11 cellular contexts compared by ENCODE assay signal in genomic region chr10:43384252-43385221, GRCh38. TPM values are rescaled to one million over a fixed set of nuclear protein-coding genes. Genes with fewer than 3 reads are reported as not detected.
DNase-seq lines count a peak whose midpoint lies in the region; ATAC-seq and TF ChIP-seq lines count a peak whose summit lies in the region.
"Had no signal": no experiment of that assay in that cellular context is flagged by ENCODE, and none has a peak within 500 bp of the region (broad histone marks: within the 10 kb centered on the region; RNA-seq: fewer than 3 reads in every experiment).

No MANE protein-coding gene starts in this region.

- peaks cover 0 to under 1% of the 10 kb centered on the region in 2 donors for H3K4me1 ChIP-seq in right atrium auricular region
- H3K4me1 ChIP-seq in iPS DF 6.9 (ENCODE audit: control insufficient read depth, insufficient read depth, low read length), result no peaks in the 10 kb centered on the region
- peaks cover 0 to 8% (median 0%) of the 10 kb centered on the region in 4 donors for H3K4me1 ChIP-seq in transverse colon

- H3K27me3 ChIP-seq in right atrium auricular region (no peaks in the 10 kb centered on the region), iPS DF 6.9 (ENCODE audit: control insufficient read depth, insufficient read depth, low read length) (no peaks in the 10 kb centered on the region), transverse colon (no peaks in the 10 kb centered on the region)

- H3K4me3 ChIP-seq in right atrium auricular region (no peak overlapping the region), iPS DF 6.9 (ENCODE audit: low read length) (no peak overlapping the region), transverse colon (no peak overlapping the region)

- POLR2A ChIA-PET in activated CD8-positive, alpha-beta T cell treated with anti-CD3 and anti-CD28 coated beads for 36 hours (lab: Charles Lee), result interaction anchor here (0.7 to 20.5 kb wide), 7 partner anchors 9 to 23 kb away, joined by 3 to 332 read pairs (median 7); partner anchors contain the start of gene HNRNPF

- H3K9me3 ChIP-seq in right atrium auricular region, result no peaks in the 10 kb centered on the region
- H3K9me3 ChIP-seq in iPS DF 6.9 (ENCODE audit: control insufficient read depth, insufficient read depth, low read length), result no peaks in the 10 kb centered on the region
- H3K9me3 ChIP-seq in transverse colon, result no peaks in the 10 kb centered on the region

- peak overlapping the region; percentile 61 for H3K27ac Mint-ChIP-seq in activated CD8-positive, alpha-beta T cell treated with anti-CD3 and anti-CD28 coated beads for 36 hours

- H3K27ac ChIP-seq in right atrium auricular region (no peak overlapping the region), iPS DF 6.9 (ENCODE audit: low read length) (peak overlapping the region; percentile 42), transverse colon (no peak overlapping the region)

- no peak for TF ChIP-seq CTCF in right atrium auricular region (IDR thresholded peaks at IDR 0.05)
- TF ChIP-seq CTCF in activated CD8-positive, alpha-beta T cell treated with anti-CD3 and anti-CD28 coated beads for 36 hours (IDR thresholded peaks at IDR 0.05), result no peak
- no peak for TF ChIP-seq CTCF in transverse colon (IDR thresholded peaks at IDR 0.05)

- peak; percentile 49 for ATAC-seq in Right ventricle myocardium inferior
- no peak for ATAC-seq in activated CD8-positive, alpha-beta T cell treated with anti-CD3 and anti-CD28 coated beads for 36 hours

- H3K9me3 Mint-ChIP-seq in activated CD8-positive, alpha-beta T cell treated with anti-CD3 and anti-CD28 coated beads for 36 hours, result no peaks in the 10 kb centered on the region
- H3K9me3 Mint-ChIP-seq: natural killer cell treated with Interleukin-12 subunit alpha and Interleukin-12 subunit beta and Interleukin-15 and Interleukin-18, amount 100 ng/mL, for 72 hours had no signal

- TF ChIP-seq POLR2A in transverse colon (IDR thresholded peaks at IDR 0.05), result no peak

- CTCF ChIA-PET in activated CD8-positive, alpha-beta T cell treated with anti-CD3 and anti-CD28 coated beads for 36 hours (lab: Charles Lee), result interaction anchor here (0.9 to 1.4 kb wide), 3 partner anchors 9 to 91 kb away, joined by 3 read pairs; no protein-coding TSS in a partner anchor

- DNase-seq in Right ventricle myocardium inferior (ENCODE audit: missing footprints), result no peak
- DNase-seq in right atrium auricular region (ENCODE audit: low spot score), result no peak
- DNase-seq in activated CD8-positive, alpha-beta T cell treated with anti-CD3 and anti-CD28 coated beads for 36 hours, result no peak
- DNase-seq in iPS DF 6.9 (ENCODE audit: low read depth, low spot score), result no peak
- DNase-seq in transverse colon, result no peak
- no peak for DNase-seq in COLO668 (lab: John Stamatoyannopoulos, UW; ENCODE audit: unreplicated experiment)
- no peak for DNase-seq in pons (ENCODE audit: low spot score)
- DNase-seq in superior temporal gyrus (ENCODE audit: extremely low spot score), result no peak
- DNase-seq: effector memory CD4-positive, alpha-beta T cell; NCI-H774 had no signal

- peaks cover 27% of the 10 kb centered on the region for H3K4me1 Mint-ChIP-seq in activated CD8-positive, alpha-beta T cell treated with anti-CD3 and anti-CD28 coated beads for 36 hours (ENCODE audit: low read depth)

- no peak overlapping the region for H3K4me3 Mint-ChIP-seq in activated CD8-positive, alpha-beta T cell treated with anti-CD3 and anti-CD28 coated beads for 36 hours
- H3K4me3 Mint-ChIP-seq: natural killer cell treated with Interleukin-12 subunit alpha and Interleukin-12 subunit beta and Interleukin-15 and Interleukin-18, amount 100 ng/mL, for 72 hours had no signal

- H3K36me3 ChIP-seq in right atrium auricular region, result peaks cover 44% of the 10 kb centered on the region
- peaks cover 19% of the 10 kb centered on the region; the same call in 1 of the 2 replicates for H3K36me3 ChIP-seq in iPS DF 6.9 (ENCODE audit: control insufficient read depth, insufficient read depth, low read length)
- H3K36me3 ChIP-seq in transverse colon, result peaks cover 0 to 36% (median 16%) of the 10 kb centered on the region in 4 donors

- in situ Hi-C loops in transverse colon (cut with MboI; ENCODE audit: low pct_ligation_motif_present in 1 of 4, low pct_unique_long_range_greater_than_20kb in 1 of 4, low sequenced_read_pairs in 3 of 4), result no loop called here

- WGBS in iPS DF 6.9 (ENCODE audit: insufficient coverage, insufficient read length), result no CpG with 5 or more reads among the region's 10 CpGs
- WGBS in transverse colon (ENCODE audit: low coverage in 1 of 2), 2 donors, result 80 to 85% methylated on average over 4 to 10 of the region's 10 CpGs

- no peaks in the 10 kb centered on the region for H3K27me3 Mint-ChIP-seq in activated CD8-positive, alpha-beta T cell treated with anti-CD3 and anti-CD28 coated beads for 36 hours
- H3K27me3 Mint-ChIP-seq: natural killer cell treated with Interleukin-12 subunit alpha and Interleukin-12 subunit beta and Interleukin-15 and Interleukin-18, amount 100 ng/mL, for 72 hours had no signal

- intact Hi-C loops in Right ventricle myocardium inferior (cut with DNase I) (no loop called here), transverse colon (cut with DNase I; ENCODE audit: low total_unique reads) (no loop called here)
- intact Hi-C loops in activated CD8-positive, alpha-beta T cell treated with anti-CD3 and anti-CD28 coated beads for 36 hours (cut with micrococcal nuclease), result no loop called here

- no peak for TF ChIP-seq EP300 in transverse colon (IDR thresholded peaks at IDR 0.05; ENCODE audit: low read depth)

- H3K36me3 Mint-ChIP-seq in activated CD8-positive, alpha-beta T cell treated with anti-CD3 and anti-CD28 coated beads for 36 hours (ENCODE audit: low read depth), result peaks cover 35% of the 10 kb centered on the region

RNA-seq across cellular contexts. Expression of gene FXYD4, which starts 13.1 kb away (rescaled TPM):
- total RNA-seq in Right ventricle myocardium inferior, result not detected
- not detected for total RNA-seq in right atrium auricular region
- total RNA-seq in activated CD8-positive, alpha-beta T cell treated with anti-CD3 and anti-CD28 coated beads for 36 hours, result not detected
- total RNA-seq in transverse colon, result not detected
- total RNA-seq: natural killer cell treated with Interleukin-12 subunit alpha and Interleukin-12 subunit beta and Interleukin-15 and Interleukin-18, amount 100 ng/mL, for 72 hours had no signal

RNA-seq across cellular contexts. Expression of gene HNRNPF, which starts 24.4 kb away (rescaled TPM):
- total RNA-seq in Right ventricle myocardium inferior (87.6 TPM), right atrium auricular region (10 to 100 TPM; 57.8 to 78.7 TPM), transverse colon (100 to 1,000 TPM; 127 to 171 (median 155) TPM)
- total RNA-seq in activated CD8-positive, alpha-beta T cell treated with anti-CD3 and anti-CD28 coated beads for 36 hours, result 100 to 1,000 TPM; 442 to 445 TPM

RNA-seq across cellular contexts. Expression of gene ZNF487, which starts 52.4 kb away (rescaled TPM):
- 2.7 TPM for total RNA-seq in Right ventricle myocardium inferior
- total RNA-seq in right atrium auricular region, result 1 to 10 TPM; 3.9 to 4.9 TPM
- 1 to 10 TPM; 1.4 to 1.9 TPM for total RNA-seq in activated CD8-positive, alpha-beta T cell treated with anti-CD3 and anti-CD28 coated beads for 36 hours
- total RNA-seq in transverse colon, result 10 to 100 TPM in 1 of 4 donors, 1 to 10 TPM in 3; 6.3 to 15.0 (median 7.9) TPM
